In the genomic region with DNA sequence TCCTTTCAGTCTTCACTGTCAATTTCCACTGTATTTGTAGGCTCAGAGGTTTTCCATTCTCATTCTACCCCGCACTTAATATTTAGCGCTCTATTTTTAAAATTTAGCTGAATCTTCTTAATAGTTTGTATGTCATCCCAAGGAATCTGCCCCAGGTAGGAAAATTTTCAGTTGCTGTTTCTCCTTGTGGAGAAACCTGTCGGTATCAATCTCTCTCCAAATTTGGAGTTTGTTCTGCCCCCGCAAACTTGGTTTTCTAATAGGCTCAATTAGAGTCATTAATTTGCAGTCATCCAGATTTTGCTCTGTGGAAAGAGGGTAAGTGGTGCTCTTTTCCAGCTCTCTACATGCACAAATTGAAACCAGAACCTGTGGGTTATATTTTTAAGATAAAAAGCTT, we compare ENCODE assay signal across 28 cellular contexts.
"Had no signal": no experiment of that assay in that cellular context is flagged by ENCODE, and none has a peak within 500 bp of the region (broad histone marks: within the 10 kb centered on the region; RNA-seq: fewer than 3 reads in every experiment).

No MANE protein-coding gene starts in this region.

- FAIRE-seq: colon, endometrium, endothelial cell of umbilical vein, frontal cortex had no signal

- H3K36me3 ChIP-seq: colonic mucosa, esophagus muscularis mucosa, esophagus squamous epithelium, gastrocnemius medialis, gastroesophageal sphincter, heart left ventricle, heart right ventricle had no signal

- DNase-seq: colonic mucosa; cortex of kidney; dermis blood vessel endothelial cell; dorsolateral prefrontal cortex; effector CD4-positive, alpha-beta T cell; effector CD8-positive, alpha-beta T cell; effector memory CD4-positive, alpha-beta T cell; effector memory CD8-positive, alpha-beta T cell; endodermal cell; erythroblast; esophagus squamous epithelium; foreskin fibroblast; foreskin keratinocyte; foreskin melanocyte; gastrocnemius medialis; glutamatergic neuron; heart left ventricle; heart right ventricle had no signal

- H3K9me3 Mint-ChIP-seq: dendritic cell treated with granulocyte-macrophage colony-stimulating factor and Interleukin-4, amounts not matched to agents 40 ng/mL and 50 ng/mL, for 4 days had no signal

- ATAC-seq: effector memory CD8-positive, alpha-beta T cell; esophagus mucosa; foreskin keratinocyte; gastrocnemius medialis; gastroesophageal sphincter; heart left ventricle; heart right ventricle had no signal

- H3K27me3 ChIP-seq: colonic mucosa, dorsolateral prefrontal cortex, esophagus muscularis mucosa, esophagus squamous epithelium, foreskin keratinocyte, gastrocnemius medialis, gastroesophageal sphincter, heart left ventricle, heart right ventricle had no signal

- H3K4me3 Mint-ChIP-seq: dendritic cell treated with granulocyte-macrophage colony-stimulating factor and Interleukin-4, amounts not matched to agents 40 ng/mL and 50 ng/mL, for 4 days; effector memory CD8-positive, alpha-beta T cell; endodermal cell had no signal

- H3K4me3 ChIP-seq: colonic mucosa, coronary artery, dorsolateral prefrontal cortex, esophagus muscularis mucosa, esophagus squamous epithelium, gastrocnemius medialis, gastroesophageal sphincter, heart left ventricle, heart right ventricle had no signal

- H3K9me3 ChIP-seq: colonic mucosa, esophagus squamous epithelium, gastrocnemius medialis, gastroesophageal sphincter had no signal

- H3K4me1 Mint-ChIP-seq: endodermal cell had no signal

- H3K4me1 ChIP-seq: colonic mucosa, esophagus muscularis mucosa, esophagus squamous epithelium, foreskin keratinocyte, gastrocnemius medialis, gastroesophageal sphincter, heart left ventricle, heart right ventricle had no signal

- H3K27me3 Mint-ChIP-seq: dendritic cell treated with granulocyte-macrophage colony-stimulating factor and Interleukin-4, amounts not matched to agents 40 ng/mL and 50 ng/mL, for 4 days had no signal

- H3K27ac Mint-ChIP-seq: dendritic cell treated with granulocyte-macrophage colony-stimulating factor and Interleukin-4, amounts not matched to agents 40 ng/mL and 50 ng/mL, for 4 days; effector memory CD8-positive, alpha-beta T cell; endodermal cell had no signal

- H3K27ac ChIP-seq: colonic mucosa, coronary artery, dorsolateral prefrontal cortex, epithelial cell of prostate, esophagus muscularis mucosa, esophagus squamous epithelium, foreskin keratinocyte, gastrocnemius medialis, gastroesophageal sphincter, heart left ventricle, heart right ventricle had no signal
